Comparison of ENCODE assay signal across 21 cellular contexts in the genomic region with DNA sequence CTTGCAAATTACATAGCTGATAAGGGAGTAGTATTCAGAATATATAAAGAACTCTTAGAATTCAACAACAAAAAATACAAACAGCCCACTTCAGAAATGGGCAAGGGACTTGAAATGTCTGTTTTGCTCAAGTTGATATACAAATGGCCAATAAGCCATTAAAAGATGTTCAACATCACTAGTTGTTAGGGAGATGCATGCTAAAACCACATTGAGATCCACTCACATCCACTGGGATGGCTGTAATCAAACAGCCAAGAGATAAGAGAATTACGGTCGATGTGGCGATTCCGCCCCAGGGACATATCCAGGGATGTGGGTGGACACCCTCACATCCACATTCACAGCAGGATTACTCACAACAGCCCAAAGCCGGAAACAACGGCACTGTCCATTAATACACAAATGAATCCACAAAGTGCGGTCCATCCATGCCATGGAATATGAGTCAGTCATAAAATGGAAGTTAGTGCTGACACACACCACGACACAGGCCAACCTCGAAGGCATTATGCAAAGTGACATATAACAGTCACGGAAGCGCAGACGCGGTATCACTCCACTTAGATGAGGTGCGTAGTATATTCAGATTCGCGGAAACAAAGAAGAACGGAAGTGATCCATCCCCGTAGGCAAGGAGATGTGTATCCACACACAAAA.
DNase-seq lines count a peak whose midpoint lies in the region; ATAC-seq, FAIRE-seq and TF ChIP-seq lines count a peak whose summit lies in the region.
"Had no signal": no experiment of that assay in that cellular context is flagged by ENCODE, and none has a peak within 500 bp of the region (broad histone marks: within the 10 kb centered on the region; RNA-seq: fewer than 3 reads in every experiment).

No MANE protein-coding gene starts in this region.

- H3K4me3 Mint-ChIP-seq in IgD-negative memory B cell (peak overlapping the region in 3 of 4 donors; percentile 1 to 34 (median 31)), T-helper 17 cell (no peak overlapping the region)
- H3K4me3 Mint-ChIP-seq: activated T-helper 17 cell treated with anti-CD3 and anti-CD28 coated beads, Interleukin-2, amount 50 U/mL, for 72 hours; central memory CD8-positive, alpha-beta T cell; effector memory CD8-positive, alpha-beta T cell; WTC11 had no signal

- H3K36me3 ChIP-seq in kidney (ENCODE audit: control insufficient read depth in 1 of 2, insufficient read depth in 2 of 2, low read length in 2 of 2), result no peaks in the 10 kb centered on the region
- H3K36me3 ChIP-seq: left lung, sigmoid colon had no signal

- no peaks in the 10 kb centered on the region for H3K9me3 Mint-ChIP-seq in IgD-negative memory B cell
- H3K9me3 Mint-ChIP-seq: activated T-helper 17 cell treated with anti-CD3 and anti-CD28 coated beads, Interleukin-2, amount 50 U/mL, for 72 hours; central memory CD8-positive, alpha-beta T cell; effector memory CD8-positive, alpha-beta T cell had no signal

- no peaks in the 10 kb centered on the region for H3K9me3 ChIP-seq in T-helper 17 cell (ENCODE audit: control insufficient read depth, low read length, poor library complexity, severe bottlenecking)
- no peaks in the 10 kb centered on the region for H3K9me3 ChIP-seq in kidney (ENCODE audit: control insufficient read depth in 1 of 2, low read length in 2 of 2)
- H3K9me3 ChIP-seq: sigmoid colon had no signal

- no peak for FAIRE-seq in kidney (lab: Jason Lieb, UNC)
- FAIRE-seq: GM12892 had no signal

- peak; percentile 78 for DNase-seq in Caki2 (ENCODE audit: low read depth)
- DNase-seq in T-helper 17 cell, result no peak
- DNase-seq in kidney, result peak; percentile 18
- no peak for DNase-seq in activated CD4-positive, CD25-positive, alpha-beta regulatory T cell (lab: John Stamatoyannopoulos, UW)
- no peak for DNase-seq in DMS153 (lab: John Stamatoyannopoulos, UW)
- DNase-seq: effector memory CD8-positive, alpha-beta T cell; foreskin fibroblast; KBM-7; NCI-H1417 treated with DMSO at 0.1 percent for 48 hours; occipital lobe; stimulated activated CD4-positive, alpha-beta T cell treated with anti-CD3 and anti-CD28 coated beads, Interleukin-4, amount 100 ng/mL, for 1 hour; T-helper 2 cell had no signal

- H3K4me1 Mint-ChIP-seq in IgD-negative memory B cell (peaks cover 4 to 20% (median 11%) of the 10 kb centered on the region in 3 donors), T-helper 17 cell (peaks cover 12% of the 10 kb centered on the region)

- in situ Hi-C loops in Caki2 (cut with HindIII; ENCODE audit: low pct_unique_long_range_greater_than_20kb, low sequenced_read_pairs), result no loop called here

- H3K27ac Mint-ChIP-seq in IgD-negative memory B cell (no peak overlapping the region), T-helper 17 cell (peak overlapping the region; percentile 0)
- H3K27ac Mint-ChIP-seq: activated T-helper 17 cell treated with anti-CD3 and anti-CD28 coated beads, Interleukin-2, amount 50 U/mL, for 72 hours; effector memory CD8-positive, alpha-beta T cell; WTC11 had no signal

- H3K27me3 Mint-ChIP-seq in IgD-negative memory B cell (peaks cover 1% of the 10 kb centered on the region), T-helper 17 cell (no peaks in the 10 kb centered on the region)
- H3K27me3 Mint-ChIP-seq: activated T-helper 17 cell treated with anti-CD3 and anti-CD28 coated beads, Interleukin-2, amount 50 U/mL, for 72 hours; central memory CD8-positive, alpha-beta T cell had no signal

- TF ChIP-seq CTCF in kidney (IDR thresholded peaks at IDR 0.05; ENCODE audit: borderline replicate concordance, extremely low read depth, insufficient read depth), result no peak

- no peak overlapping the region for H3K27ac ChIP-seq in kidney (ENCODE audit: low read depth in 2 of 2, low read length in 2 of 2)
- H3K27ac ChIP-seq: left lung, sigmoid colon had no signal

- intact Hi-C loops in kidney (cut with DNase I), result no loop called here

- no peak overlapping the region for H3K9ac ChIP-seq in kidney (ENCODE audit: low read length in 2 of 2)

- H3K36me3 Mint-ChIP-seq in IgD-negative memory B cell, result peaks cover 3% of the 10 kb centered on the region
- no peaks in the 10 kb centered on the region for H3K36me3 Mint-ChIP-seq in T-helper 17 cell (ENCODE audit: low read depth)
- H3K36me3 Mint-ChIP-seq: WTC11 had no signal

- peaks cover 0 to 10% of the 10 kb centered on the region in 2 donors for H3K4me1 ChIP-seq in kidney (ENCODE audit: control insufficient read depth in 1 of 2, insufficient read depth in 1 of 2, low read depth in 1 of 2, low read length in 2 of 2)

- H3K4me3 ChIP-seq in kidney (ENCODE audit: low read length in 2 of 2), result no peak overlapping the region
- H3K4me3 ChIP-seq: left lung, sigmoid colon had no signal

- ATAC-seq in T-helper 17 cell, result no peak
- no peak for ATAC-seq in HG02571 (IDR thresholded peaks at IDR 0.05; ENCODE audit: unreplicated experiment)
- no peak for ATAC-seq in HG02642 (IDR thresholded peaks at IDR 0.05; ENCODE audit: poor library complexity, unreplicated experiment)
- ATAC-seq: activated T-helper 17 cell treated with anti-CD3 and anti-CD28 coated beads, Interleukin-2, amount 50 U/mL, for 72 hours; effector memory CD8-positive, alpha-beta T cell; left lung; WTC11 had no signal

Comparison
In these comparisons a context has a peak if more than half of its experiments do, and no peak if none do; other contexts are left out.
1. DNase-seq: peak in Caki2 (single experiment) and kidney (single experiment); none in T-helper 17 cell (0 of 3), activated CD4-positive, CD25-positive, alpha-beta regulatory T cell (0 of 4) and DMS153 (single experiment).